8 cellular contexts compared by ENCODE assay signal in the genomic region with DNA sequence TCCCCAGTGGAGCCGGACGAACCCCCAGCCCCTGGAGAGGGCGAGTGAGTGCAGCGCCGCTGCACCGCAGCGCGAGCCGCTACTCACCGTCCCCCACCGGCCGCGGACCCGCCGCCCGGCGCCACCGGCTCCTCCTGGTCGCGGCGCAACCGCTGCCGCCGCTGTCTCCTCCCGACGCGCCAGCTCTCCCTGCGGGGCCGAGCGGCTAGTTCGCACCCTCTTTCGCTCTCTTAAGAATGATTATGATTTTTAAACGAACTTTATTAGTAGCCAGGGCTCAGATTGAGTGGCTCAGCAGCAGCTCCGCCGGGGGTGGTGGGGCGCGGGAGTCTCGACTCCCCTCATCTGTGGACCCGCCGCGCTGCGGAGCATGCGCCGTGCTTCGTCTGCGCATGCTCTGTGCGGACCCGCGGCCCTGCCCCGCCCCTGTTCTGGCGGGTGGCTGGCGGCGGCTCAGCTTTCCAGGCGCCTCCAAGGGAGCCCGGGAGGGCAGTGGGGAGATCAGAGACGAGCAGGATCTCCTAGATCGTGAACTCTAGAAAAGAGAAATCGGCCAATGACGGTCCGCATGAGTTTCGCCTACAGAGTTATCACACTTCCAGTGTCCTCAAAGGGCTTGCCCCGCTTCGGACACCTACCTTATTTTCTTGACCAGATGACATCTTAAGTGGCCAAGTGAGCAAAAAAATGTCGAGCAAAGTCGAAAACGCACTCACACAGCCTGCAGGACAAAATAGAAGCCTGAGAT.
DNase-seq lines count a peak whose midpoint lies in the region; ATAC-seq lines count a peak whose summit lies in the region.

Gene RAB23, minus strand, starts transcription at position 372 of the 748 bp plus-strand sequence. CDS start 11,927 bp downstream, outside the sequence.

- DNase-seq in CMK (ENCODE audit: low read depth): peak; percentile 45
- peak; percentile 91 for DNase-seq in NCI-H82 (lab: John Stamatoyannopoulos, UW)
- peak; percentile 42 to 72 for DNase-seq in activated CD8-positive, alpha-beta memory T cell treated with anti-CD3 and anti-CD28 coated beads for 1 hour (ENCODE audit: extremely low read depth in 1 of 2, low read depth in 1 of 2)
- DNase-seq in effector memory CD8-positive, alpha-beta T cell: peak; percentile 75 to 85 (median 84)
- DNase-seq in medulla oblongata (ENCODE audit: extremely low spot score): peak; percentile 92
- peak; percentile 62 to 66 (median 65) for DNase-seq in stimulated activated CD4-positive, alpha-beta T cell treated with anti-CD3 and anti-CD28 coated beads, TNF-alpha, amount 100 ng/mL, for 48 hours (ENCODE audit: low read depth in 3 of 3)

- no peaks in the 10 kb centered on the region for H3K9me3 Mint-ChIP-seq in effector memory CD8-positive, alpha-beta T cell

- peaks cover 14% of the 10 kb centered on the region for H3K36me3 Mint-ChIP-seq in effector memory CD8-positive, alpha-beta T cell (ENCODE audit: insufficient read depth)

- peaks cover 0 to 5% of the 10 kb centered on the region in 2 donors for H3K27me3 Mint-ChIP-seq in effector memory CD8-positive, alpha-beta T cell

- H3K4me1 Mint-ChIP-seq in effector memory CD8-positive, alpha-beta T cell (ENCODE audit: low read depth in 2 of 2): peaks cover 7 to 8% of the 10 kb centered on the region in 2 donors

- peak within 1 kb of the TSS; percentile 97 to 100 for H3K4me3 Mint-ChIP-seq in effector memory CD8-positive, alpha-beta T cell

- peak within 1 kb of the TSS; percentile 90 to 95 for H3K27ac Mint-ChIP-seq in effector memory CD8-positive, alpha-beta T cell

- ATAC-seq in GM19452 (IDR thresholded peaks at IDR 0.05; ENCODE audit: unreplicated experiment): peak; percentile 82
- ATAC-seq in HG03571 (IDR thresholded peaks at IDR 0.05; ENCODE audit: unreplicated experiment): peak; percentile 78
- ATAC-seq in effector memory CD8-positive, alpha-beta T cell (replicated peaks): peak; percentile 85

Comparison
In these comparisons a context has a peak if more than half of its experiments do, and no peak if none do; other contexts are left out.
1. Peak in every context shown above with its lines: DNase-seq and ATAC-seq.